Comparison of ENCODE assay signal across 15 cellular contexts in genomic region chr7:146960747-146961416, GRCh38.
A peak's percentile ranks its signal among the peaks of the same experiment; 100 is the strongest.
DNase-seq lines count a peak whose midpoint lies in the region; ATAC-seq and TF ChIP-seq lines count a peak whose summit lies in the region.
"Had no signal": no experiment of that assay in that cellular context is flagged by ENCODE, and none has a peak within 500 bp of the region (broad histone marks: within the 10 kb centered on the region; RNA-seq: fewer than 3 reads in every experiment).

No MANE protein-coding gene starts in this region.

- H3K9me3 Mint-ChIP-seq in glutamatergic neuron (ENCODE audit: unreplicated experiment), result no peaks in the 10 kb centered on the region

- H3K9me3 ChIP-seq in SJCRH30 (replicated peaks), result no peaks in the 10 kb centered on the region

- no peaks in the 10 kb centered on the region for H3K27me3 Mint-ChIP-seq in glutamatergic neuron (ENCODE audit: unreplicated experiment)
- H3K27me3 Mint-ChIP-seq: B cell; stimulated activated naive B cell treated with anti-CD40 and anti-IgM and Interleukin-4, amounts not matched to agents 10 μg/mL and 1 μg/mL and 100 μg/mL, for 72 hours had no signal

- H3K4me3 Mint-ChIP-seq in glutamatergic neuron (ENCODE audit: unreplicated experiment), result no peak overlapping the region
- H3K4me3 Mint-ChIP-seq: activated T-cell treated with anti-CD3 and anti-CD28 coated beads, Interleukin-2, amount 50 U/mL, for 4 hours; B cell; stimulated activated naive B cell treated with anti-CD40 and anti-IgM and Interleukin-4, amounts not matched to agents 10 μg/mL and 1 μg/mL and 100 μg/mL, for 72 hours had no signal

- no peak for ATAC-seq in GM18909 (IDR thresholded peaks at IDR 0.05; ENCODE audit: poor library complexity, unreplicated experiment)
- ATAC-seq: activated T-cell treated with anti-CD3 and anti-CD28 coated beads, Interleukin-2, amount 50 U/mL, for 4 hours; HepG2; stimulated activated naive B cell treated with anti-CD40 and anti-IgM and Interleukin-4, amounts not matched to agents 10 μg/mL and 1 μg/mL and 100 μg/mL, for 72 hours had no signal

- no peak overlapping the region for H3K27ac Mint-ChIP-seq in glutamatergic neuron (ENCODE audit: unreplicated experiment)
- H3K27ac Mint-ChIP-seq: B cell; stimulated activated naive B cell treated with anti-CD40 and anti-IgM and Interleukin-4, amounts not matched to agents 10 μg/mL and 1 μg/mL and 100 μg/mL, for 72 hours had no signal

- peak overlapping the region; percentile 15; the same call in 1 of the 2 replicates for H3K4me3 ChIP-seq in SJCRH30
- H3K4me3 ChIP-seq in kidney epithelial cell (ENCODE audit: low read depth, low read length), result no peak overlapping the region
- H3K4me3 ChIP-seq: coronary artery had no signal

- H3K27me3 ChIP-seq in SJCRH30 (peaks cover 3% of the 10 kb centered on the region; the same call in 1 of the 2 replicates), kidney epithelial cell (ENCODE audit: control insufficient read depth, insufficient read depth, low read length) (no peaks in the 10 kb centered on the region)

- peak; percentile 31 for TF ChIP-seq CTCF in kidney epithelial cell (IDR thresholded peaks at IDR 0.05; ENCODE audit: insufficient read depth, low read length, poor library complexity, severe bottlenecking)
- TF ChIP-seq CTCF in glutamatergic neuron (IDR thresholded peaks at IDR 0.05; ENCODE audit: partially characterized antibody, unreplicated experiment), result no peak

- H3K36me3 Mint-ChIP-seq in glutamatergic neuron (ENCODE audit: unreplicated experiment), result no peaks in the 10 kb centered on the region
- H3K36me3 Mint-ChIP-seq: stimulated activated naive B cell treated with anti-CD40 and anti-IgM and Interleukin-4, amounts not matched to agents 10 μg/mL and 1 μg/mL and 100 μg/mL, for 72 hours had no signal

- H3K4me1 Mint-ChIP-seq in glutamatergic neuron (ENCODE audit: low read depth, unreplicated experiment), result no peaks in the 10 kb centered on the region
- H3K4me1 Mint-ChIP-seq: B cell; stimulated activated naive B cell treated with anti-CD40 and anti-IgM and Interleukin-4, amounts not matched to agents 10 μg/mL and 1 μg/mL and 100 μg/mL, for 72 hours had no signal

- peak overlapping the region; percentile 23; the same call in 1 of the 2 replicates for H3K27ac ChIP-seq in SJCRH30

- DNase-seq in D341Med (ENCODE audit: low spot score), result peak; percentile 18
- peak; percentile 14 for DNase-seq in NCI-H1105 (lab: John Stamatoyannopoulos, UW)
- peak; percentile 7 to 11 for DNase-seq in SJCRH30
- DNase-seq in kidney epithelial cell (ENCODE audit: low read depth), result no peak
- no peak for DNase-seq in SIG-M5 treated with dmso at 0.1 percent for 504 hours (lab: John Stamatoyannopoulos, UW; ENCODE audit: unreplicated experiment)
- no peak for DNase-seq in stimulated activated CD4-positive, alpha-beta T cell treated with anti-CD3 and anti-CD28 coated beads, Interleukin-12 subunit alpha, Interleukin-12 subunit beta, amount 100 ng/mL, for 4 hours
- no peak for DNase-seq in glutamatergic neuron
- DNase-seq: activated CD4-positive, alpha-beta T cell treated with anti-CD3 and anti-CD28 coated beads for 4 hours; activated T-cell treated with anti-CD3 and anti-CD28 coated beads, Interleukin-2, amount 50 U/mL, for 4 hours; stimulated activated CD4-positive, alpha-beta T cell treated with anti-CD3 and anti-CD28 coated beads, Interleukin-2, amount 100 ng/mL, for 48 hours; stimulated activated naive B cell treated with anti-CD40 and anti-IgM and Interleukin-4, amounts not matched to agents 10 μg/mL and 1 μg/mL and 100 μg/mL, for 72 hours had no signal

- H3K4me1 ChIP-seq in SJCRH30, result peaks cover 11% of the 10 kb centered on the region

- no peaks in the 10 kb centered on the region for H3K36me3 ChIP-seq in SJCRH30
- no peaks in the 10 kb centered on the region for H3K36me3 ChIP-seq in kidney epithelial cell (ENCODE audit: control insufficient read depth, insufficient read depth, low read length)

Comparison
In these comparisons a context has a peak if more than half of its experiments do, and no peak if none do; other contexts are left out.
1. DNase-seq: peak in D341Med (single experiment), NCI-H1105 (single experiment) and SJCRH30 (2 of 2); none in kidney epithelial cell (single experiment), SIG-M5 treated with dmso at 0.1 percent for 504 hours (single experiment), stimulated activated CD4-positive, alpha-beta T cell treated with anti-CD3 and anti-CD28 coated beads, Interleukin-12 subunit alpha, Interleukin-12 subunit beta, amount 100 ng/mL, for 4 hours (single experiment) and glutamatergic neuron (single experiment).